ENCODE assay signal across 1 cellular context in genomic region chr15:89982315-89983055, GRCh38.
TF ChIP-seq lines count a peak whose summit lies in the region.

No MANE protein-coding gene starts in this region.

TF ChIP-seq in A549, 52 proteins besides CTCF, POLR2A, EP300 and RAD21:
- TF ChIP-seq EHF (CRISPR knock-in tag; IDR thresholded peaks at IDR 0.05): no peak
- no peak for TF ChIP-seq CHD2 (IDR thresholded peaks at IDR 0.05; ENCODE audit: low read length, partially characterized antibody)
- TF ChIP-seq NPAS2 (CRISPR knock-in tag; IDR thresholded peaks at IDR 0.05; ENCODE audit: borderline replicate concordance): no peak
- no peak for TF ChIP-seq TFCP2L1 (CRISPR knock-in tag; IDR thresholded peaks at IDR 0.05)
- no peak for TF ChIP-seq JUN (IDR thresholded peaks at IDR 0.05)
- TF ChIP-seq REST (IDR thresholded peaks at IDR 0.05): no peak
- TF ChIP-seq USF2 (IDR thresholded peaks at IDR 0.05): no peak
- no peak for TF ChIP-seq JUNB (IDR thresholded peaks at IDR 0.05)
TF ChIP-seq in A549: peak in this region for 0.
